29 cellular contexts compared by ENCODE assay signal in the genomic region with DNA sequence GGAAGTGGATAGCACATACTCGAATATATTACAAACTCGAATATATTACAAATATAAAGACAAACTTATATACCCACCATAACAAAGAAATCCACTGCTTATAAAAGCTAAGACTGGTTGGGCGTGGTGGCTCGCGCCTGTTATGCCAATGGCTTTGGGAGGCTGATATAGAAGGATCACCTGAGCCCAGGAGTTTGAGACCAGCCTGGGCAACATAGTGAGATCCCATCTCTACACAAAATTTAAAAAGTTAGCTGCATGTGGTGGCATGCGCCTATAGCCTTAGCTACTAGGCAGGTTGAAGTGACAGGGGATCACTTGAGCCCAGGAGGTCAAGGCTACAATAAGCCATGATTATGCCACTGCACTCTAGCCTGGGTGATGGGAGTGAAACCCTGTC.
"Had no signal": no experiment of that assay in that cellular context is flagged by ENCODE, and none has a peak within 500 bp of the region (broad histone marks: within the 10 kb centered on the region; RNA-seq: fewer than 3 reads in every experiment).

No MANE protein-coding gene starts in this region.

- H3K4me3 Mint-ChIP-seq: immature natural killer cell; mesothelial cell of epicardium; naive B cell; natural killer cell; nephron progenitor cell; neural progenitor cell; stimulated activated memory B cell treated with anti-CD40 and anti-IgM and Interleukin-4, amounts not matched to agents 10 μg/mL and 1 μg/mL and 100 μg/mL, for 72 hours; stimulated activated naive CD8-positive, alpha-beta T cell treated with anti-CD3 and anti-CD28 coated beads, Interleukin-15, amount 100 ng/mL, for 72 hours; type B pancreatic cell had no signal

- H3K36me3 ChIP-seq: ovary, uterus had no signal

- H3K9me3 Mint-ChIP-seq: immature natural killer cell; mesothelial cell of epicardium; naive B cell; natural killer cell; nephron progenitor cell; neural progenitor cell; stimulated activated memory B cell treated with anti-CD40 and anti-IgM and Interleukin-4, amounts not matched to agents 10 μg/mL and 1 μg/mL and 100 μg/mL, for 72 hours; stimulated activated naive CD8-positive, alpha-beta T cell treated with anti-CD3 and anti-CD28 coated beads, Interleukin-15, amount 100 ng/mL, for 72 hours; type B pancreatic cell had no signal

- H3K27ac Mint-ChIP-seq: mesothelial cell of epicardium; naive B cell; nephron progenitor cell; neural progenitor cell; stimulated activated memory B cell treated with anti-CD40 and anti-IgM and Interleukin-4, amounts not matched to agents 10 μg/mL and 1 μg/mL and 100 μg/mL, for 72 hours; stimulated activated naive CD8-positive, alpha-beta T cell treated with anti-CD3 and anti-CD28 coated beads, Interleukin-15, amount 100 ng/mL, for 72 hours; type B pancreatic cell had no signal

- H3K4me3 ChIP-seq: left lung, lower lobe of right lung, neural progenitor cell, ovary, prostate gland, sigmoid colon, smooth muscle cell, tibial nerve, uterus had no signal

- H3K4me1 ChIP-seq: lower lobe of right lung, neural progenitor cell, prostate gland, tibial nerve, uterus had no signal

- ATAC-seq: left lung; lower lobe of right lung; natural killer cell; right cardiac atrium; stimulated activated memory B cell treated with anti-CD40 and anti-IgM and Interleukin-4, amounts not matched to agents 10 μg/mL and 1 μg/mL and 100 μg/mL, for 72 hours; stimulated activated naive CD8-positive, alpha-beta T cell treated with anti-CD3 and anti-CD28 coated beads, Interleukin-15, amount 100 ng/mL, for 72 hours had no signal

- FAIRE-seq: kidney had no signal

- H3K9me3 ChIP-seq: left lung, lower lobe of right lung, ovary, prostate gland, sigmoid colon, tibial nerve, uterus had no signal

- H3K27ac ChIP-seq: left lung, lower lobe of right lung, neural progenitor cell, ovary, prostate gland, sigmoid colon, tibial nerve, uterus had no signal

- H3K27me3 Mint-ChIP-seq: naive B cell; stimulated activated memory B cell treated with anti-CD40 and anti-IgM and Interleukin-4, amounts not matched to agents 10 μg/mL and 1 μg/mL and 100 μg/mL, for 72 hours; stimulated activated naive CD8-positive, alpha-beta T cell treated with anti-CD3 and anti-CD28 coated beads, Interleukin-15, amount 100 ng/mL, for 72 hours; type B pancreatic cell had no signal

- H3K4me1 Mint-ChIP-seq: immature natural killer cell; naive B cell; natural killer cell; nephron progenitor cell; neural progenitor cell; stimulated activated memory B cell treated with anti-CD40 and anti-IgM and Interleukin-4, amounts not matched to agents 10 μg/mL and 1 μg/mL and 100 μg/mL, for 72 hours; stimulated activated naive CD8-positive, alpha-beta T cell treated with anti-CD3 and anti-CD28 coated beads, Interleukin-15, amount 100 ng/mL, for 72 hours had no signal

- H2AFZ ChIP-seq: neural progenitor cell had no signal

- DNase-seq: immature natural killer cell; kidney; left colon; left lung; lower lobe of right lung; mammary epithelial cell; mesendoderm; naive B cell; natural killer cell; nephron progenitor cell; ovary; retina; right cardiac atrium; sigmoid colon; stimulated activated CD4-positive, alpha-beta T cell treated with anti-CD3 and anti-CD28 coated beads, Interleukin-1b, Interleukin-23, amount 100 ng/mL, for 48 hours; stimulated activated CD4-positive, alpha-beta T cell treated with anti-CD3 and anti-CD28 coated beads, Interleukin-2, amount 100 ng/mL, for 48 hours; stimulated activated CD4-positive, alpha-beta T cell treated with anti-CD3 and anti-CD28 coated beads, Interleukin-4, amount 100 ng/mL, for 4 hours; stimulated activated CD8-positive, alpha-beta memory T cell treated with anti-CD3 and anti-CD28 coated beads, Interleukin-4, amount 100 ng/mL, for 48 hours; stimulated activated naive CD4-positive, alpha-beta T cell treated with Interleukin-2 at 50 U/mL for 16 hours; stimulated activated naive CD8-positive, alpha-beta T cell treated with anti-CD3 and anti-CD28 coated beads, Interleukin-15, amount 100 ng/mL, for 72 hours; substantia nigra; uterus had no signal

- H3K27me3 ChIP-seq: left lung, neural progenitor cell, ovary, sigmoid colon, tibial nerve, uterus had no signal

- H3K9ac ChIP-seq: neural progenitor cell had no signal

- H3K4me2 ChIP-seq: neural progenitor cell, smooth muscle cell had no signal
